In the genomic region with DNA sequence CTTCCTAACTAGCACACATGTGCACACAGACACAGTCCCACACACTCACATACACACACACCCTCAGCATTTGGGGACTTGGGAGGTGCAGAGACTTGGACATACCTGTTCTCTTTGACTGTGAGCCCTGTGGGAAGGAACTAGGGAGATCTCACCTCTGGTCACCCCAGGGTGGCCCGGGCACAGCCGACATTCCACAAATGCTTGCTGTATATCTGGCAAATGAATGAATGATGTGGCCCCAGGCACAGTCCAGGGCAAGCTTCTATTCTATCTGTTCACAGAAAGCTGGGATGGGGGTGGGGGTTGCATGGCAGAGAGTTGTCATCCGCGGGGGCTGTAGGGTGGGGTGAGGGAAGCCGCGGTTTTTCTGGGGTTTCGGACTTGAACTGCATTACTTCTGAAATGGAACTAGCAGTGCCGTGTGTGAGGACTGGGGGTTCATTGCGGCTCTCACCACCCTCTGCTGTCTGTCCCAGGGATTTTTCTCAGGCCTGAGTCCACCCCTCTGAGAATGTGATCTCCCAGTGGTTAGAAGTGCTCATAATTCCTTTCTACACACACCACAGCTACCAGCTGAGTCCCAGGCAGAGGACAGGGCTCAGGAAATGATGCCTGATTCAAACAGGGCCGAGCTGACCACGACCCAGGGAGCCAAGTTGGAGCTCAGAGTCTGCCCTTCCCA, we compare ENCODE assay signal across 16 cellular contexts. TPM values are rescaled to one million over a fixed set of nuclear protein-coding genes. Genes with fewer than 3 reads are reported as not detected.
DNase-seq lines count a peak whose midpoint lies in the region; ATAC-seq and TF ChIP-seq lines count a peak whose summit lies in the region.
"Had no signal": no experiment of that assay in that cellular context is flagged by ENCODE, and none has a peak within 500 bp of the region (broad histone marks: within the 10 kb centered on the region; RNA-seq: fewer than 3 reads in every experiment).

No MANE protein-coding gene starts in this region.

- H3K36me3 ChIP-seq in Karpas-422 (ENCODE audit: insufficient read depth, low read length): no peaks in the 10 kb centered on the region
- H3K36me3 ChIP-seq: cardiac muscle cell, vagina had no signal

- no peak overlapping the region for H3K9ac ChIP-seq in Karpas-422 (ENCODE audit: low read length)

- H3K4me3 ChIP-seq in AG10803 (ENCODE audit: low read length) (no peak overlapping the region), Karpas-422 (ENCODE audit: low read length) (no peak overlapping the region)
- H3K4me3 ChIP-seq: cardiac muscle cell, psoas muscle, vagina had no signal

- no peaks in the 10 kb centered on the region for H3K27me3 ChIP-seq in Karpas-422 (ENCODE audit: low read length)
- H3K27me3 ChIP-seq: vagina had no signal

- no peaks in the 10 kb centered on the region for H3K9me3 ChIP-seq in Karpas-422 (ENCODE audit: low read length)
- H3K9me3 ChIP-seq: psoas muscle, vagina had no signal

- no peak overlapping the region for H2AFZ ChIP-seq in Karpas-422 (ENCODE audit: low read length)

- TF ChIP-seq CTCF in AG10803 (conservative IDR thresholded peaks at IDR 0.05; ENCODE audit: low read length): peak; percentile 35

- peaks cover 7% of the 10 kb centered on the region; the same call in 1 of the 2 replicates for H4K20me1 ChIP-seq in Karpas-422 (ENCODE audit: insufficient read depth, low read depth, low read length)

- H3K4me1 ChIP-seq in Karpas-422 (ENCODE audit: low read length): peaks cover 26% of the 10 kb centered on the region

- H3K79me2 ChIP-seq in Karpas-422 (ENCODE audit: low read length): no peaks in the 10 kb centered on the region

- H3K9me2 ChIP-seq in Karpas-422 (replicated peaks; ENCODE audit: insufficient read depth, low read length): no peaks in the 10 kb centered on the region

- DNase-seq in AG10803 (ENCODE audit: low read depth) (peak; percentile 41), Karpas-422 (peak; percentile 57), amniotic epithelial cell (ENCODE audit: low read depth) (peak; percentile 52), left kidney (ENCODE audit: low read depth, low spot score) (peak; percentile 47), NCI-H146 (lab: John Stamatoyannopoulos, UW) (no peak), cerebellar nuclear complex (lab: John Stamatoyannopoulos, UW) (no peak), NCI-H774 (lab: John Stamatoyannopoulos, UW) (no peak)
- DNase-seq: activated effector memory CD4-positive, alpha-beta T cell treated with anti-CD3 and anti-CD28 coated beads, Interleukin-2, amount 50 U/mL, for 16 hours; KG1; mesenchymal stem cell; psoas muscle; stimulated activated CD4-positive, alpha-beta T cell treated with anti-CD3 and anti-CD28 coated beads, Interleukin-1b, Interleukin-23, amount 100 ng/mL, for 48 hours; T-helper 1 cell had no signal

- no peak for ATAC-seq in GM21360 (IDR thresholded peaks at IDR 0.05; ENCODE audit: unreplicated experiment)
- ATAC-seq: psoas muscle had no signal

- no peak overlapping the region for H3K4me2 ChIP-seq in Karpas-422 (ENCODE audit: low read depth, low read length, poor library complexity, severe bottlenecking)

- no peak overlapping the region for H3K27ac ChIP-seq in Karpas-422 (ENCODE audit: low read length)
- H3K27ac ChIP-seq: cardiac muscle cell, psoas muscle, vagina had no signal

RNA-seq across cellular contexts. Expression of a gene that starts 3.3 kb away (rescaled TPM):
- total RNA-seq in Karpas-422 (2014; rRNA removed; shearing (Covaris generic); ENCODE audit: low replicate concordance): 1.3 and 2.9 TPM in 2 replicates

RNA-seq across cellular contexts. Expression of a gene that starts 37.0 kb away (rescaled TPM):
- total RNA-seq in Karpas-422 (2014; rRNA removed; shearing (Covaris generic); ENCODE audit: low replicate concordance): 29.5 and 36.0 TPM in 2 replicates

RNA-seq across cellular contexts. Expression of a gene that starts 42.0 kb away (rescaled TPM):
- not detected in 2 replicates for total RNA-seq in Karpas-422 (2014; rRNA removed; shearing (Covaris generic); ENCODE audit: low replicate concordance)
- total RNA-seq: cardiac muscle cell, psoas muscle, vagina had no signal

RNA-seq across cellular contexts. Expression of a gene that starts 44.4 kb away (rescaled TPM):
- 63.8 and 83.4 TPM in 2 replicates for total RNA-seq in Karpas-422 (2014; rRNA removed; shearing (Covaris generic); ENCODE audit: low replicate concordance)

Comparison
In these comparisons a context has a peak if more than half of its experiments do, and no peak if none do; other contexts are left out.
1. DNase-seq: peak in AG10803 (single experiment), Karpas-422 (single experiment), amniotic epithelial cell (single experiment) and left kidney (single experiment); none in NCI-H146 (single experiment), cerebellar nuclear complex (0 of 2) and NCI-H774 (single experiment).